In genomic region chr16:67151431-67152097, GRCh38 we compare ENCODE assay signal across 8 cellular contexts. TPM values are rescaled to one million over a fixed set of nuclear protein-coding genes. Genes with fewer than 3 reads are reported as not detected.
DNase-seq lines count a peak whose midpoint lies in the region; ATAC-seq lines count a peak whose summit lies in the region.

No MANE protein-coding gene starts in this region.

- ATAC-seq in stimulated activated naive CD8-positive, alpha-beta T cell treated with anti-CD3 and anti-CD28 coated beads, Interleukin-15, Interleukin-2, amounts not matched to agents 100 U/mL and 50 U/mL, for 24 hours: no peak
- ATAC-seq in HG02623 (IDR thresholded peaks at IDR 0.05; ENCODE audit: unreplicated experiment) (no peak), GM19324 (IDR thresholded peaks at IDR 0.05; ENCODE audit: low FRiP score, unreplicated experiment) (no peak)

- H3K36me3 ChIP-seq in mesenchymal stem cell (ENCODE audit: control insufficient read depth in 1 of 2, insufficient read depth in 2 of 2, low read depth in 1 of 2, low read length in 2 of 2): peaks cover 33 to 37% of the 10 kb centered on the region in 2 experiments

- peak overlapping the region; percentile 95 for H4K91ac ChIP-seq in mesenchymal stem cell (ENCODE audit: low read length)

- peak overlapping the region; percentile 66 for H2AK5ac ChIP-seq in mesenchymal stem cell (ENCODE audit: low read length, severe bottlenecking)

- H4K8ac ChIP-seq in mesenchymal stem cell (ENCODE audit: low read length): peak overlapping the region; percentile 89

- peak overlapping the region; percentile 94 for H3K9ac ChIP-seq in mesenchymal stem cell (ENCODE audit: low read length)

- peaks cover 24% of the 10 kb centered on the region for H3K36me3 Mint-ChIP-seq in stimulated activated naive CD8-positive, alpha-beta T cell treated with anti-CD3 and anti-CD28 coated beads, Interleukin-15, Interleukin-2, amounts not matched to agents 100 ng/mL and 50 ng/mL, for 24 hours (ENCODE audit: low read depth)
- peaks cover 4% of the 10 kb centered on the region for H3K36me3 Mint-ChIP-seq in activated naive CD8-positive, alpha-beta T cell

- H2AFZ ChIP-seq in mesenchymal stem cell (ENCODE audit: low read depth, low read length): no peak overlapping the region

- H3K4me2 ChIP-seq in mesenchymal stem cell (ENCODE audit: low read length, poor library complexity, severe bottlenecking): no peak overlapping the region

- peak overlapping the region in 1 of 2 experiments; percentile 81 for H3K4me3 ChIP-seq in mesenchymal stem cell (ENCODE audit: insufficient read depth in 1 of 2, low read depth in 1 of 2, low read length in 2 of 2)

- peaks cover 44% of the 10 kb centered on the region for H3K4me1 ChIP-seq in mesenchymal stem cell (ENCODE audit: control insufficient read depth, insufficient read depth, low read depth, low read length)

- H3K27ac ChIP-seq in mesenchymal stem cell (ENCODE audit: low read length, poor library complexity, severe bottlenecking): no peak overlapping the region

- no peaks in the 10 kb centered on the region for H3K9me3 ChIP-seq in mesenchymal stem cell (ENCODE audit: control insufficient read depth, low read length)

- H3K79me1 ChIP-seq in mesenchymal stem cell (replicated peaks; ENCODE audit: low read length, poor library complexity, severe bottlenecking): peaks cover 16% of the 10 kb centered on the region

- no peak overlapping the region for H3K27ac Mint-ChIP-seq in stimulated activated naive CD8-positive, alpha-beta T cell treated with anti-CD3 and anti-CD28 coated beads, Interleukin-15, Interleukin-2, amounts not matched to agents 100 ng/mL and 50 ng/mL, for 24 hours
- H3K27ac Mint-ChIP-seq in activated naive CD8-positive, alpha-beta T cell: no peak overlapping the region

- peak overlapping the region in 1 of 2 experiments; percentile 16 for H2BK12ac ChIP-seq in mesenchymal stem cell (ENCODE audit: low read length in 2 of 2)

- 71% methylated on average over 8 of the region's 8 CpGs for WGBS in mesenchymal stem cell

- H2BK120ac ChIP-seq in mesenchymal stem cell (ENCODE audit: low read depth, low read length): peak overlapping the region; percentile 2

- H3K27me3 Mint-ChIP-seq in stimulated activated naive CD8-positive, alpha-beta T cell treated with anti-CD3 and anti-CD28 coated beads, Interleukin-15, Interleukin-2, amounts not matched to agents 100 ng/mL and 50 ng/mL, for 24 hours: peaks cover 18% of the 10 kb centered on the region
- peaks cover 3% of the 10 kb centered on the region for H3K27me3 Mint-ChIP-seq in activated naive CD8-positive, alpha-beta T cell

- DNase-seq in stimulated activated naive CD8-positive, alpha-beta T cell treated with anti-CD3 and anti-CD28 coated beads, Interleukin-15, Interleukin-2, amounts not matched to agents 100 U/mL and 50 U/mL, for 24 hours: no peak
- DNase-seq in mesenchymal stem cell (peak; percentile 24), NCI-H524 treated with DMSO at 0.1 percent for 48 hours (lab: John Stamatoyannopoulos, UW) (no peak)
- DNase-seq in activated CD8-positive, alpha-beta memory T cell treated with anti-CD3 and anti-CD28 coated beads, Interleukin-2, amount 50 U/mL, for 4 hours: no peak

- H3K18ac ChIP-seq in mesenchymal stem cell (ENCODE audit: low read depth in 1 of 2, low read length in 2 of 2): peak overlapping the region in 1 of 2 experiments; percentile 72

- no peak overlapping the region for H3K23ac ChIP-seq in mesenchymal stem cell (ENCODE audit: low read length in 2 of 2)

- peaks cover 25% of the 10 kb centered on the region for H3K4me1 Mint-ChIP-seq in stimulated activated naive CD8-positive, alpha-beta T cell treated with anti-CD3 and anti-CD28 coated beads, Interleukin-15, Interleukin-2, amounts not matched to agents 100 ng/mL and 50 ng/mL, for 24 hours (ENCODE audit: low read depth)
- peaks cover 17% of the 10 kb centered on the region for H3K4me1 Mint-ChIP-seq in activated naive CD8-positive, alpha-beta T cell (ENCODE audit: low read depth)

- H2BK15ac ChIP-seq in mesenchymal stem cell (ENCODE audit: low read depth, poor library complexity, severe bottlenecking): peak overlapping the region; percentile 6

- peak overlapping the region; percentile 58 for H3K4me3 Mint-ChIP-seq in stimulated activated naive CD8-positive, alpha-beta T cell treated with anti-CD3 and anti-CD28 coated beads, Interleukin-15, Interleukin-2, amounts not matched to agents 100 ng/mL and 50 ng/mL, for 24 hours
- H3K4me3 Mint-ChIP-seq in activated naive CD8-positive, alpha-beta T cell: peak overlapping the region; percentile 79

- peak overlapping the region in 1 of 2 experiments; percentile 30 for H3K14ac ChIP-seq in mesenchymal stem cell (ENCODE audit: low read length in 2 of 2)

- H3K27me3 ChIP-seq in mesenchymal stem cell (ENCODE audit: control insufficient read depth in 1 of 2, insufficient read depth in 1 of 2, low read length in 2 of 2): peaks cover 0 to 32% of the 10 kb centered on the region in 2 experiments

- H3K9me3 Mint-ChIP-seq in stimulated activated naive CD8-positive, alpha-beta T cell treated with anti-CD3 and anti-CD28 coated beads, Interleukin-15, Interleukin-2, amounts not matched to agents 100 ng/mL and 50 ng/mL, for 24 hours: no peaks in the 10 kb centered on the region
- H3K9me3 Mint-ChIP-seq in activated naive CD8-positive, alpha-beta T cell (ENCODE audit: low read depth): no peaks in the 10 kb centered on the region

- H2BK5ac ChIP-seq in mesenchymal stem cell (ENCODE audit: low read depth, low read length, poor library complexity, severe bottlenecking): no peak overlapping the region

- peak overlapping the region in 1 of 2 experiments; percentile 22 for H3K4ac ChIP-seq in mesenchymal stem cell (ENCODE audit: low read depth in 1 of 2, low read length in 2 of 2)

RNA-seq across cellular contexts. Expression of gene B3GNT9, which starts 0.8 kb away (rescaled TPM):
- 32.5 TPM for polyA plus RNA-seq in mesenchymal stem cell (2013, experiment 1 of 2)
- 32.0 TPM for polyA plus RNA-seq in mesenchymal stem cell (2013, experiment 2 of 2)

RNA-seq across cellular contexts. Expression of gene TRADD, which starts 8.1 kb away (rescaled TPM):
- polyA plus RNA-seq in mesenchymal stem cell (2013, experiment 1 of 2): 11.1 TPM
- polyA plus RNA-seq in mesenchymal stem cell (2013, experiment 2 of 2): 11.5 TPM

RNA-seq across cellular contexts. Expression of gene FBXL8, which starts 8.2 kb away (rescaled TPM):
- 6.1 TPM for polyA plus RNA-seq in mesenchymal stem cell (2013, experiment 1 of 2)
- polyA plus RNA-seq in mesenchymal stem cell (2013, experiment 2 of 2): 5.7 TPM

RNA-seq across cellular contexts. Expression of gene HSF4, which starts 13.0 kb away (rescaled TPM):
- 4.1 TPM for polyA plus RNA-seq in mesenchymal stem cell (2013, experiment 1 of 2)
- 3.3 TPM for polyA plus RNA-seq in mesenchymal stem cell (2013, experiment 2 of 2)

RNA-seq across cellular contexts. Expression of gene NOL3, which starts 18.8 kb away (rescaled TPM):
- 13.9 TPM for polyA plus RNA-seq in mesenchymal stem cell (2013, experiment 1 of 2)
- 12.8 TPM for polyA plus RNA-seq in mesenchymal stem cell (2013, experiment 2 of 2)
